2 cellular contexts compared by ENCODE assay signal in the genomic region with DNA sequence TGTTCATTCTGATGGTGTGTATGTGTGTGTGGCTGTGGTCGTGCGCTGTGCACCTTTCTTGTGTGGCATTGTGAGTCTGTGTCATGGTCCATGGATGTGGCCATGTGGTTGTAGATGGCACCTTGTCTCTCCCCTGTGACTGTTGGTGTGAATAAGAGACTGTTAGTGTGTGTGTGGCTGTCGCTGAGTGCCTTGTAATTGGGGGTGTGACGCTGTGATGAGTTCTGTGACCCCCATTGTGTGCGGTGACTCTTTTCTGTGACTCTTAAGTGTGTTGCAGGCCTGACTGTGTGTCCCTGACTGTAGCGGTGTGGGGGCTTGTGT.
TF ChIP-seq lines count a peak whose summit lies in the region.

No MANE protein-coding gene starts in this region.

TF ChIP-seq in SK-N-SH, 30 proteins besides CTCF, POLR2A, EP300 and RAD21:
- no peak for TF ChIP-seq SIN3A (IDR thresholded peaks at IDR 0.05; ENCODE audit: borderline replicate concordance, low read depth, low read length)
- TF ChIP-seq, protein P1, sequence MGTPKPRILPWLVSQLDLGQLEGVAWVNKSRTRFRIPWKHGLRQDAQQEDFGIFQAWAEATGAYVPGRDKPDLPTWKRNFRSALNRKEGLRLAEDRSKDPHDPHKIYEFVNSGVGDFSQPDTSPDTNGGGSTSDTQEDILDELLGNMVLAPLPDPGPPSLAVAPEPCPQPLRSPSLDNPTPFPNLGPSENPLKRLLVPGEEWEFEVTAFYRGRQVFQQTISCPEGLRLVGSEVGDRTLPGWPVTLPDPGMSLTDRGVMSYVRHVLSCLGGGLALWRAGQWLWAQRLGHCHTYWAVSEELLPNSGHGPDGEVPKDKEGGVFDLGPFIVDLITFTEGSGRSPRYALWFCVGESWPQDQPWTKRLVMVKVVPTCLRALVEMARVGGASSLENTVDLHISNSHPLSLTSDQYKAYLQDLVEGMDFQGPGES (IDR thresholded peaks at IDR 0.05; ENCODE audit: low read depth, low read length), result no peak

TF ChIP-seq in SK-N-SH treated with all-trans-retinoic acid at 6 μM for 48 hours, 23 proteins besides CTCF, POLR2A, EP300 and RAD21:
- TF ChIP-seq ZFP30 (CRISPR knock-in tag; IDR thresholded peaks at IDR 0.05) (no peak), OSR1 (CRISPR knock-in tag; IDR thresholded peaks at IDR 0.05) (no peak), BACH2 (CRISPR knock-in tag; IDR thresholded peaks at IDR 0.05; ENCODE audit: borderline replicate concordance) (no peak), ZFP3 (CRISPR knock-in tag; IDR thresholded peaks at IDR 0.05) (no peak), TOX (CRISPR knock-in tag; IDR thresholded peaks at IDR 0.05; ENCODE audit: borderline replicate concordance) (no peak), ZNF8 (CRISPR knock-in tag; IDR thresholded peaks at IDR 0.05) (no peak), ZNF565 (CRISPR knock-in tag; conservative IDR thresholded peaks at IDR 0.05; ENCODE audit: low read depth) (no peak), RARB (CRISPR knock-in tag; IDR thresholded peaks at IDR 0.05) (no peak), TSHZ2 (CRISPR knock-in tag; IDR thresholded peaks at IDR 0.05) (no peak), ISL1 (CRISPR knock-in tag; IDR thresholded peaks at IDR 0.05) (no peak), ESRRG (CRISPR knock-in tag; IDR thresholded peaks at IDR 0.05) (no peak), ZC3H10 (CRISPR knock-in tag; IDR thresholded peaks at IDR 0.05) (no peak), POU6F1 (CRISPR knock-in tag; IDR thresholded peaks at IDR 0.05; ENCODE audit: borderline replicate concordance, low read depth) (no peak), SNAI2 (CRISPR knock-in tag; IDR thresholded peaks at IDR 0.05) (no peak)
- TF ChIP-seq, protein P2, sequence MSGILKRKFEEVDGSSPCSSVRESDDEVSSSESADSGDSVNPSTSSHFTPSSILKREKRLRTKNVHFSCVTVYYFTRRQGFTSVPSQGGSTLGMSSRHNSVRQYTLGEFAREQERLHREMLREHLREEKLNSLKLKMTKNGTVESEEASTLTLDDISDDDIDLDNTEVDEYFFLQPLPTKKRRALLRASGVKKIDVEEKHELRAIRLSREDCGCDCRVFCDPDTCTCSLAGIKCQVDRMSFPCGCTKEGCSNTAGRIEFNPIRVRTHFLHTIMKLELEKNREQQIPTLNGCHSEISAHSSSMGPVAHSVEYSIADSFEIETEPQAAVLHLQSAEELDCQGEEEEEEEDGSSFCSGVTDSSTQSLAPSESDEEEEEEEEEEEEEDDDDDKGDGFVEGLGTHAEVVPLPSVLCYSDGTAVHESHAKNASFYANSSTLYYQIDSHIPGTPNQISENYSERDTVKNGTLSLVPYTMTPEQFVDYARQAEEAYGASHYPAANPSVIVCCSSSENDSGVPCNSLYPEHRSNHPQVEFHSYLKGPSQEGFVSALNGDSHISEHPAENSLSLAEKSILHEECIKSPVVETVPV (CRISPR knock-in tag; IDR thresholded peaks at IDR 0.05), result no peak
- TF ChIP-seq, protein P3, sequence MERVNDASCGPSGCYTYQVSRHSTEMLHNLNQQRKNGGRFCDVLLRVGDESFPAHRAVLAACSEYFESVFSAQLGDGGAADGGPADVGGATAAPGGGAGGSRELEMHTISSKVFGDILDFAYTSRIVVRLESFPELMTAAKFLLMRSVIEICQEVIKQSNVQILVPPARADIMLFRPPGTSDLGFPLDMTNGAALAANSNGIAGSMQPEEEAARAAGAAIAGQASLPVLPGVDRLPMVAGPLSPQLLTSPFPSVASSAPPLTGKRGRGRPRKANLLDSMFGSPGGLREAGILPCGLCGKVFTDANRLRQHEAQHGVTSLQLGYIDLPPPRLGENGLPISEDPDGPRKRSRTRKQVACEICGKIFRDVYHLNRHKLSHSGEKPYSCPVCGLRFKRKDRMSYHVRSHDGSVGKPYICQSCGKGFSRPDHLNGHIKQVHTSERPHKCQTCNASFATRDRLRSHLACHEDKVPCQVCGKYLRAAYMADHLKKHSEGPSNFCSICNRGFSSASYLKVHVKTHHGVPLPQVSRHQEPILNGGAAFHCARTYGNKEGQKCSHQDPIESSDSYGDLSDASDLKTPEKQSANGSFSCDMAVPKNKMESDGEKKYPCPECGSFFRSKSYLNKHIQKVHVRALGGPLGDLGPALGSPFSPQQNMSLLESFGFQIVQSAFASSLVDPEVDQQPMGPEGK (CRISPR knock-in tag; IDR thresholded peaks at IDR 0.05; ENCODE audit: borderline replicate concordance), result no peak
- TF ChIP-seq, protein P4, sequence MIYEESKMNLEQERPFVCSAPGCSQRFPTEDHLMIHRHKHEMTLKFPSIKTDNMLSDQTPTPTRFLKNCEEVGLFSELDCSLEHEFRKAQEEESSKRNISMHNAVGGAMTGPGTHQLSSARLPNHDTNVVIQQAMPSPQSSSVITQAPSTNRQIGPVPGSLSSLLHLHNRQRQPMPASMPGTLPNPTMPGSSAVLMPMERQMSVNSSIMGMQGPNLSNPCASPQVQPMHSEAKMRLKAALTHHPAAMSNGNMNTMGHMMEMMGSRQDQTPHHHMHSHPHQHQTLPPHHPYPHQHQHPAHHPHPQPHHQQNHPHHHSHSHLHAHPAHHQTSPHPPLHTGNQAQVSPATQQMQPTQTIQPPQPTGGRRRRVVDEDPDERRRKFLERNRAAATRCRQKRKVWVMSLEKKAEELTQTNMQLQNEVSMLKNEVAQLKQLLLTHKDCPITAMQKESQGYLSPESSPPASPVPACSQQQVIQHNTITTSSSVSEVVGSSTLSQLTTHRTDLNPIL (CRISPR knock-in tag; IDR thresholded peaks at IDR 0.05; ENCODE audit: low read depth), result no peak
